15 cellular contexts compared by ENCODE assay signal in the genomic region with DNA sequence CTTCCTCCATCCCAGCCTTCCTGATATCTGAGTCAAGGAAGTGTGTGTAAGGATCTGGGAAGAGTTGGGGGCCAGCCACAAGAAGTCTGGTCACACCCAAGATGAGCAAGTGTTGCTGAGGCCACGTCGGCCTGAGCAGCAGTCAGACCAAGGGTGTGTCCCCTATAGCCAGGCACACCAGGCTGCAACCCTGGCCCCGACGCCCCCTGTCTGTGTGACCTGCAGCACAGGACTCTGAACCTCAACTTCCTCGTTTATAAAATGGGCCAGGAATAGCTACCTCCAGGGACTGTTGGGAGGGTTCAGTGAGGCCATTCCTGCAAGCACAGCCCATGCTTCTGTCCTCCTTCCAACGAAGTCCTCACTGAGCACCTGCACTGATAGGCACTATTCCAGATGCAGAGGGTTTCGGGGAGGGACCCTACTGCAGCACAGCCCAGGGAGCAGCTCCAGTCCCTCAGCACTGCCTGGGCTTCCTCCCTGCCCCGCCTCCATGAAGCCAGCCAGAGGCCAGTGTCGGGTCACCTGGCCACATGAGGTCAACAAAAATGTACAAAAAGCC. TPM values are rescaled to one million over a fixed set of nuclear protein-coding genes. Genes with fewer than 3 reads are reported as not detected.
DNase-seq lines count a peak whose midpoint lies in the region; ATAC-seq and TF ChIP-seq lines count a peak whose summit lies in the region.
"Had no signal": no experiment of that assay in that cellular context is flagged by ENCODE, and none has a peak within 500 bp of the region (broad histone marks: within the 10 kb centered on the region; RNA-seq: fewer than 3 reads in every experiment).

No MANE protein-coding gene starts in this region.

- intact Hi-C loops in tibial artery (cut with DNase I; ENCODE audit: low total_unique reads) = no loop called here

- POLR2A ChIA-PET in WTC11 (lab: Charles Lee) = no interaction called here

- H3K27me3 ChIP-seq in lung (ENCODE audit: control insufficient read depth, insufficient read depth) (no peaks in the 10 kb centered on the region), tibial artery (no peaks in the 10 kb centered on the region)
- H3K27me3 ChIP-seq: ovary had no signal

- H3K36me3 Mint-ChIP-seq in WTC11 = no peaks in the 10 kb centered on the region

- H3K4me3 ChIP-seq in lung (no peak overlapping the region), tibial artery (no peak overlapping the region)
- H3K4me3 ChIP-seq: ovary had no signal

- 53 to 65% methylated on average over 9 of the region's 9 CpGs for WGBS in lung, 2 donors

- DNase-seq in WTC11 (ENCODE audit: low spot score) (peak; percentile 11), fibroblast of peridontal ligament (ENCODE audit: extremely low read depth) (peak; percentile 3), lung (ENCODE audit: low spot score) (no peak), tibial artery (peak; percentile 37 to 64), HT-29 (ENCODE audit: low spot score) (no peak), germinal center (ENCODE audit: low spot score) (no peak), NCI-H510A treated with DMSO at 0.1 percent for 48 hours (lab: John Stamatoyannopoulos, UW) (no peak)
- DNase-seq in activated CD8-positive, alpha-beta memory T cell treated with anti-CD3 and anti-CD28 coated beads, Interleukin-2, amount 50 U/mL, for 4 hours = no peak
- DNase-seq: activated CD4-positive, alpha-beta T cell treated with anti-CD3 and anti-CD28 coated beads, Interleukin-2, amount 50 U/mL, for 48 hours; activated naive CD4-positive, alpha-beta T cell; cortex of kidney; foreskin melanocyte; stimulated activated naive CD8-positive, alpha-beta T cell treated with anti-CD3 and anti-CD28 coated beads, Interleukin-15, amount 100 ng/mL, for 72 hours; T-helper 1 cell had no signal

- H3K9me3 ChIP-seq in lung (ENCODE audit: control insufficient read depth in 2 of 2, insufficient read depth in 1 of 2, low read length in 1 of 2) (peaks cover 0 to 2% of the 10 kb centered on the region in 2 donors), tibial artery (no peaks in the 10 kb centered on the region)
- H3K9me3 ChIP-seq: ovary had no signal

- H3K36me3 ChIP-seq in lung (ENCODE audit: control insufficient read depth in 2 of 2, insufficient read depth in 2 of 2, low read length in 2 of 2) = peaks cover 0 to 4% of the 10 kb centered on the region in 2 donors
- H3K36me3 ChIP-seq in tibial artery = peaks cover 5 to 17% (median 7%) of the 10 kb centered on the region in 3 donors
- H3K36me3 ChIP-seq: ovary had no signal

- peaks cover 33 to 44% of the 10 kb centered on the region in 2 donors for H3K4me1 ChIP-seq in lung (ENCODE audit: control insufficient read depth in 2 of 2, insufficient read depth in 2 of 2, low read length in 2 of 2)
- H3K4me1 ChIP-seq in tibial artery = peaks cover 0 to 99% (median 86%) of the 10 kb centered on the region in 4 donors

- no peak for TF ChIP-seq CTCF in WTC11 (IDR thresholded peaks at IDR 0.05)
- no peak for TF ChIP-seq CTCF in lung (IDR thresholded peaks at IDR 0.05; ENCODE audit: control extremely low read depth, extremely low read depth)
- no peak for TF ChIP-seq CTCF in tibial artery (IDR thresholded peaks at IDR 0.05)

- no peak overlapping the region for H3K4me3 Mint-ChIP-seq in WTC11
- H3K4me3 Mint-ChIP-seq: stimulated activated naive CD8-positive, alpha-beta T cell treated with anti-CD3 and anti-CD28 coated beads, Interleukin-15, amount 100 ng/mL, for 72 hours had no signal

- CTCF ChIA-PET in WTC11 (lab: Charles Lee) = interaction anchor here (0.8 to 4.1 kb wide), 7 partner anchors 12 to 71 kb away, joined by 3 to 19 read pairs (median 5); partner anchors contain the start of gene LIMS2

- H3K27ac ChIP-seq in lung (ENCODE audit: low read depth in 1 of 2, low read length in 1 of 2) (peak overlapping the region; percentile 79), tibial artery (peak overlapping the region; percentile 76)
- H3K27ac ChIP-seq: ovary had no signal

- peak; percentile 9; the same call in 1 of the 2 replicates for ATAC-seq in WTC11
- no peak for ATAC-seq in lung (ENCODE audit: insufficient read depth, low FRiP score)
- ATAC-seq: stimulated activated naive CD8-positive, alpha-beta T cell treated with anti-CD3 and anti-CD28 coated beads, Interleukin-15, amount 100 ng/mL, for 72 hours had no signal

- H3K27ac Mint-ChIP-seq in WTC11 = no peak overlapping the region
- H3K27ac Mint-ChIP-seq: stimulated activated naive CD8-positive, alpha-beta T cell treated with anti-CD3 and anti-CD28 coated beads, Interleukin-15, amount 100 ng/mL, for 72 hours had no signal

- H3K4me1 Mint-ChIP-seq in WTC11 = peaks cover 3% of the 10 kb centered on the region

- peaks cover 35% of the 10 kb centered on the region for H3K27me3 Mint-ChIP-seq in WTC11 (ENCODE audit: low read depth)

- peaks cover 9% of the 10 kb centered on the region for H3K9me3 Mint-ChIP-seq in WTC11
- H3K9me3 Mint-ChIP-seq: stimulated activated naive CD8-positive, alpha-beta T cell treated with anti-CD3 and anti-CD28 coated beads, Interleukin-15, amount 100 ng/mL, for 72 hours had no signal

TF ChIP-seq in WTC11, 78 proteins besides CTCF, POLR2A, EP300 and RAD21 (continues in another document):
- TF ChIP-seq HMGXB4 (CRISPR knock-in tag; IDR thresholded peaks at IDR 0.05) (no peak), TEAD1 (CRISPR knock-in tag; IDR thresholded peaks at IDR 0.05) (no peak), NFATC4 (CRISPR knock-in tag; IDR thresholded peaks at IDR 0.05) (no peak), E2F1 (CRISPR knock-in tag; IDR thresholded peaks at IDR 0.05) (no peak), ZNF532 (CRISPR knock-in tag; IDR thresholded peaks at IDR 0.05; ENCODE audit: borderline replicate concordance) (no peak)

RNA-seq across cellular contexts. Expression of gene LIMS2, which starts 13.3 kb away (rescaled TPM):
- 1.9 to 2.5 TPM (median 2.4 TPM) in 3 replicates for total RNA-seq in WTC11 (2021)
- total RNA-seq in lung = 100 to 1,000 TPM in 1 of 2 donors, 10 to 100 TPM in 1; 22.2 to 111 TPM
- 100 to 1,000 TPM in 1 of 2 donors, 10 to 100 TPM in 1; 49.6 to 138 TPM for polyA plus RNA-seq in lung
- total RNA-seq in HT-29 (2014; rRNA removed; shearing (Covaris generic)) = 30.6 and 32.0 TPM in 2 replicates

RNA-seq across cellular contexts. Expression of gene GPR17, which starts 16.1 kb away (rescaled TPM):
- total RNA-seq in WTC11 (2021) = not detected in 3 replicates
- under 1 TPM in 1 of 2 donors, not detected in 1; 0.40 TPM for total RNA-seq in lung
- polyA plus RNA-seq in lung = 1 to 10 TPM in 1 of 2 donors, under 1 TPM in 1; 0.30 to 1.4 TPM
- 0.21 and 0.64 TPM in 2 replicates for total RNA-seq in HT-29 (2014; rRNA removed; shearing (Covaris generic))
- total RNA-seq: ovary had no signal

RNA-seq across cellular contexts. Expression of gene SFT2D3, which starts 39.3 kb away (rescaled TPM):
- total RNA-seq in WTC11 (2021) (9.2 to 10.5 TPM (median 9.8 TPM) in 3 replicates), lung (10 to 100 TPM in 1 of 2 donors, 1 to 10 TPM in 1; 7.1 to 11.0 TPM)
- polyA plus RNA-seq in lung = 1 to 10 TPM; 5.0 to 9.9 TPM
- 11.1 and 13.3 TPM in 2 replicates for total RNA-seq in HT-29 (2014; rRNA removed; shearing (Covaris generic))

Comparison
In these comparisons a context has a peak if more than half of its experiments do, and no peak if none do; other contexts are left out.
1. DNase-seq: peak in WTC11 (single experiment), fibroblast of peridontal ligament (single experiment) and tibial artery (2 of 2); none in lung (single experiment), HT-29 (single experiment), activated CD8-positive, alpha-beta memory T cell treated with anti-CD3 and anti-CD28 coated beads, Interleukin-2, amount 50 U/mL, for 4 hours (single experiment), germinal center (single experiment) and NCI-H510A treated with DMSO at 0.1 percent for 48 hours (single experiment).